8 cellular contexts compared by ENCODE assay signal in the genomic region with DNA sequence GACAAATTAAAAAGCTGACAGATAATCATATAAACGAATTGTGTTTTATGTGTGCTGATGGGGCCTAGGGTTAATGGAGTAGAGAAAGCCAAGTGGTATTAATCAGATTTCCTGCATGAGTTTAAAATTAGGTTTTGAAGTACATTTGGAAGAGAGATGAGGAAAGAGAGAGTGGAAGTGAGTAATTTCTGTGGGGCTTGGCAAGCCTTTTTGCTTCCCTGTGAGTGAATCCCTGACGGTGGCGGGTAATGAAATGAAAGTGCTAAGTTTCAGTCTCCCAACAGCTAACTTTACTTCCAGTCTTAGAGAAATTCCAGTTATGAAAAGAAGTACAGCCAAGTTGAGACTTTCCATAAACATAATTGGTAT.
DNase-seq lines count a peak whose midpoint lies in the region; ATAC-seq and TF ChIP-seq lines count a peak whose summit lies in the region.

No MANE protein-coding gene starts in this region.

- no peak for TF ChIP-seq CTCF in RWPE2 (IDR thresholded peaks at IDR 0.05; ENCODE audit: poor library complexity, severe bottlenecking)
- TF ChIP-seq CTCF in foreskin fibroblast (IDR thresholded peaks at IDR 0.05; ENCODE audit: low read depth, low read length), result no peak
- no peak for TF ChIP-seq CTCF in WERI-Rb-1 (IDR thresholded peaks at IDR 0.05; ENCODE audit: low read depth, low read length)

- no peak overlapping the region for H3K4me3 ChIP-seq in RWPE2 (ENCODE audit: severe bottlenecking)
- H3K4me3 ChIP-seq in foreskin fibroblast (ENCODE audit: low read depth in 1 of 2, low read length in 2 of 2), result peak overlapping the region in 1 of 2 donors; percentile 23
- H3K4me3 ChIP-seq in rectal smooth muscle tissue (ENCODE audit: low read length), result peak overlapping the region; percentile 20
- no peak overlapping the region for H3K4me3 ChIP-seq in WERI-Rb-1 (ENCODE audit: low read depth, low read length)

- H3K27me3 ChIP-seq in RWPE2 (ENCODE audit: insufficient read depth, poor library complexity, severe bottlenecking), result no peaks in the 10 kb centered on the region
- no peaks in the 10 kb centered on the region for H3K27me3 ChIP-seq in rectal smooth muscle tissue (ENCODE audit: control insufficient read depth, insufficient read depth, low read length)
- no peaks in the 10 kb centered on the region for H3K27me3 ChIP-seq in WERI-Rb-1 (ENCODE audit: insufficient read depth, low read depth, severe bottlenecking)

- H3K9me3 ChIP-seq in RWPE2 (ENCODE audit: severe bottlenecking) (no peaks in the 10 kb centered on the region), WERI-Rb-1 (ENCODE audit: severe bottlenecking) (no peaks in the 10 kb centered on the region)

- H3K4me1 ChIP-seq in RWPE2 (ENCODE audit: insufficient read depth, poor library complexity, severe bottlenecking) (peaks cover 40% of the 10 kb centered on the region), rectal smooth muscle tissue (ENCODE audit: control insufficient read depth, insufficient read depth, low read length) (peaks cover 15% of the 10 kb centered on the region)

- intact Hi-C loops in posterior cingulate gyrus (cut with DNase I), result loop anchor here (5.0 to 10.0 kb wide), 4 partner anchors 80 to 425 kb away; no protein-coding TSS in a partner anchor

- H3K27ac ChIP-seq in RWPE2 (ENCODE audit: poor library complexity, severe bottlenecking), result peak overlapping the region; percentile 39
- peak overlapping the region; percentile 59 for H3K27ac ChIP-seq in rectal smooth muscle tissue (ENCODE audit: low read depth, low read length)
- no peak overlapping the region for H3K27ac ChIP-seq in WERI-Rb-1

- H3K9ac ChIP-seq in rectal smooth muscle tissue (ENCODE audit: low read length), result no peak overlapping the region

- H3K36me3 ChIP-seq in RWPE2 (ENCODE audit: low read depth), result no peaks in the 10 kb centered on the region
- H3K36me3 ChIP-seq in rectal smooth muscle tissue (ENCODE audit: control insufficient read depth, insufficient read depth, low read length), result no peaks in the 10 kb centered on the region
- no peaks in the 10 kb centered on the region for H3K36me3 ChIP-seq in WERI-Rb-1

- peak; percentile 63 for ATAC-seq in RWPE2 (ENCODE audit: low read depth)
- ATAC-seq in HG02870 (IDR thresholded peaks at IDR 0.05; ENCODE audit: unreplicated experiment), result no peak

- DNase-seq in GM04504 (ENCODE audit: low read depth) (peak; percentile 54), RWPE2 (ENCODE audit: low spot score) (no peak), foreskin fibroblast (peak; percentile 70 to 85), DMS 273 (lab: John Stamatoyannopoulos, UW; ENCODE audit: unreplicated experiment) (no peak), posterior cingulate gyrus (no peak), WERI-Rb-1 (no peak)

Comparison
In these comparisons a context has a peak if more than half of its experiments do, and no peak if none do; other contexts are left out.
1. DNase-seq: peak in GM04504 (single experiment) and foreskin fibroblast (2 of 2); none in RWPE2 (single experiment), DMS 273 (single experiment), posterior cingulate gyrus (0 of 10) and WERI-Rb-1 (single experiment).